ENCODE assay signal across 8 cellular contexts in the genomic region with DNA sequence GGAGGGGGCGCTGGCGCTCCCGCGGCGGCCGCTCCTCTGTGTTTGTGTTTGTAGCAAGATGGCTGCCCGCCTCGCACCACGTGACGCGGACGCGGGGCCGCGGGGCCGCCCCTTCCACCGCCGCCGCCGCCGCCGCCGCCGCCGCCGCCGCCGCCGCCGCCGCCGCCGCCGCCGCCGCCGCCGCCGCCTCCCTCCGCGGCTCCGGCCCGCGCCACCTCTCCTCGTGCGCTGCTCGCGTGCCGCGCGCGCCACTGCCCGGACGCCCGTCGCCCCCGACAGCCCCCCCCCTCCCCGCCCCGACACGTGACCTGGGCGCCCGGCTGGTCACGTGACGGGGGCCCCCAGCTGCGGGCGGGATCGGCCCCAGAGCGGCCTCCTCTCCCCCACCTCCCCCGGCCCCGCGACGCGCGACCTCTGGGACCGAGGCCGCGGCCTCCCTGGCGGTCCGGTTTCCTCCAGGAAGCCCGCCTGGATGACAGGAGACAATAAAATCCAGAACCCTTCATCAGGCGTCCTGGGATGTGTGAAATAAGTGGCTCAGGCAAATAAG. TPM values are rescaled to one million over a fixed set of nuclear protein-coding genes. Genes with fewer than 3 reads are reported as not detected.
DNase-seq lines count a peak whose midpoint lies in the region; ATAC-seq, FAIRE-seq and TF ChIP-seq lines count a peak whose summit lies in the region.

A gene with protein sequence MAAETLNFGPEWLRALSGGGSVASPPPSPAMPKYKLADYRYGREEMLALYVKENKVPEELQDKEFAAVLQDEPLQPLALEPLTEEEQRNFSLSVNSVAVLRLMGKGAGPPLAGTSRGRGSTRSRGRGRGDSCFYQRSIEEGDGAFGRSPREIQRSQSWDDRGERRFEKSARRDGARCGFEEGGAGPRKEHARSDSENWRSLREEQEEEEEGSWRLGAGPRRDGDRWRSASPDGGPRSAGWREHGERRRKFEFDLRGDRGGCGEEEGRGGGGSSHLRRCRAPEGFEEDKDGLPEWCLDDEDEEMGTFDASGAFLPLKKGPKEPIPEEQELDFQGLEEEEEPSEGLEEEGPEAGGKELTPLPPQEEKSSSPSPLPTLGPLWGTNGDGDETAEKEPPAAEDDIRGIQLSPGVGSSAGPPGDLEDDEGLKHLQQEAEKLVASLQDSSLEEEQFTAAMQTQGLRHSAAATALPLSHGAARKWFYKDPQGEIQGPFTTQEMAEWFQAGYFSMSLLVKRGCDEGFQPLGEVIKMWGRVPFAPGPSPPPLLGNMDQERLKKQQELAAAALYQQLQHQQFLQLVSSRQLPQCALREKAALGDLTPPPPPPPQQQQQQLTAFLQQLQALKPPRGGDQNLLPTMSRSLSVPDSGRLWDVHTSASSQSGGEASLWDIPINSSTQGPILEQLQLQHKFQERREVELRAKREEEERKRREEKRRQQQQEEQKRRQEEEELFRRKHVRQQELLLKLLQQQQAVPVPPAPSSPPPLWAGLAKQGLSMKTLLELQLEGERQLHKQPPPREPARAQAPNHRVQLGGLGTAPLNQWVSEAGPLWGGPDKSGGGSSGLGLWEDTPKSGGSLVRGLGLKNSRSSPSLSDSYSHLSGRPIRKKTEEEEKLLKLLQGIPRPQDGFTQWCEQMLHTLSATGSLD (N-terminal part only) (minus strand): TSS at position 55 of the 550 bp plus-strand sequence. CDS start 6,012 bp downstream, outside the sequence.

- H3K9me3 ChIP-seq in lung (ENCODE audit: control insufficient read depth in 2 of 2, insufficient read depth in 1 of 2, low read length in 1 of 2): no peaks in the 10 kb centered on the region

- H3K27ac ChIP-seq in lung (ENCODE audit: low read depth in 1 of 2, low read length in 1 of 2): peak within 1 kb of the TSS; percentile 59 to 92

- no peak for TF ChIP-seq POLR2A in GM12892 (IDR thresholded peaks at IDR 0.05; ENCODE audit: low read depth, low read length)

- peaks cover 4 to 11% of the 10 kb centered on the region in 2 donors for H3K4me1 ChIP-seq in lung (ENCODE audit: control insufficient read depth in 2 of 2, insufficient read depth in 2 of 2, low read length in 2 of 2)

- no peaks in the 10 kb centered on the region for H3K9me3 Mint-ChIP-seq in activated CD4-positive, alpha-beta memory T cell treated with anti-CD3 and anti-CD28 coated beads, Interleukin-2, amount 10 ng/mL, durations not matched to agents 7 days and 5 days

- H3K27ac Mint-ChIP-seq in activated CD4-positive, alpha-beta memory T cell treated with anti-CD3 and anti-CD28 coated beads, Interleukin-2, amount 10 ng/mL, durations not matched to agents 7 days and 5 days: peak within 1 kb of the TSS; percentile 78

- H3K36me3 ChIP-seq in lung (ENCODE audit: control insufficient read depth in 2 of 2, insufficient read depth in 2 of 2, low read length in 2 of 2): peaks cover 0 to 2% of the 10 kb centered on the region in 2 donors

- peaks cover 13% of the 10 kb centered on the region for H3K36me3 Mint-ChIP-seq in activated CD4-positive, alpha-beta memory T cell treated with anti-CD3 and anti-CD28 coated beads, Interleukin-2, amount 10 ng/mL, durations not matched to agents 7 days and 5 days (ENCODE audit: low read depth)

- peak within 1 kb of the TSS; percentile 96 for H3K4me3 Mint-ChIP-seq in activated CD4-positive, alpha-beta memory T cell treated with anti-CD3 and anti-CD28 coated beads, Interleukin-2, amount 10 ng/mL, durations not matched to agents 7 days and 5 days

- H3K27me3 Mint-ChIP-seq in activated CD4-positive, alpha-beta memory T cell treated with anti-CD3 and anti-CD28 coated beads, Interleukin-2, amount 10 ng/mL, durations not matched to agents 7 days and 5 days: peaks cover 18% of the 10 kb centered on the region

- ATAC-seq in HG02840 (IDR thresholded peaks at IDR 0.05; ENCODE audit: low FRiP score, unreplicated experiment): peak; percentile 53
- no peak for ATAC-seq in lung (ENCODE audit: insufficient read depth, low FRiP score)
- no peak for ATAC-seq in GM18861 (IDR thresholded peaks at IDR 0.05; ENCODE audit: unreplicated experiment)

- H3K27me3 ChIP-seq in lung (ENCODE audit: control insufficient read depth, insufficient read depth): no peaks in the 10 kb centered on the region

- POLR2A ChIA-PET in activated CD4-positive, alpha-beta memory T cell treated with anti-CD3 and anti-CD28 coated beads, Interleukin-2, amount 10 ng/mL, durations not matched to agents 7 days and 5 days (lab: Charles Lee): interaction anchor here (1.4 to 7.3 kb wide), 4 partner anchors 11 to 109 kb away, joined by 4 to 51 read pairs (median 29); a partner anchor contains a TSS

- CTCF ChIA-PET in activated CD4-positive, alpha-beta memory T cell treated with anti-CD3 and anti-CD28 coated beads, Interleukin-2, amount 10 ng/mL, durations not matched to agents 7 days and 5 days (lab: Charles Lee): interaction anchor here (1.1 to 8.2 kb wide), 5 partner anchors 11 to 158 kb away, joined by 4 to 90 read pairs (median 31); a partner anchor contains a TSS

- no peak for FAIRE-seq in GM12892 (lab: Jason Lieb, UNC)

- peak within 1 kb of the TSS; percentile 68 for H3K4me3 ChIP-seq in lung

- DNase-seq in GM12892 (ENCODE audit: insufficient read length) (peak; percentile 87), NCI-H69 (lab: John Stamatoyannopoulos, UW) (peak; percentile 89), lung (ENCODE audit: low spot score) (peak; percentile 69)
- peak; percentile 74 for DNase-seq in activated CD4-positive, alpha-beta memory T cell treated with anti-CD3 and anti-CD28 coated beads, Interleukin-2, amount 10 ng/mL, durations not matched to agents 7 days and 5 days
- peak; percentile 63 for DNase-seq in effector CD8-positive, alpha-beta T cell (lab: John Stamatoyannopoulos, UW)
- peak in 2 of 3 experiments; percentile 44 to 53 for DNase-seq in stimulated activated CD4-positive, alpha-beta T cell treated with anti-CD3 and anti-CD28 coated beads, TNF-alpha, amount 100 ng/mL, for 4 hours (ENCODE audit: low read depth in 3 of 3)

- peaks cover 32% of the 10 kb centered on the region for H3K4me1 Mint-ChIP-seq in activated CD4-positive, alpha-beta memory T cell treated with anti-CD3 and anti-CD28 coated beads, Interleukin-2, amount 10 ng/mL, durations not matched to agents 7 days and 5 days

- TF ChIP-seq CTCF in lung (IDR thresholded peaks at IDR 0.05; ENCODE audit: control extremely low read depth, extremely low read depth): no peak

- 1% methylated on average over 13 to 57 of the region's 81 CpGs for WGBS in lung, 2 donors

RNA-seq across cellular contexts. Expression of the gene that starts here (rescaled TPM):
- polyA plus RNA-seq in GM12892 (2012; ENCODE audit: missing spikeins): 11.9 TPM
- 10 to 100 TPM; 43.4 to 47.4 TPM for total RNA-seq in activated CD4-positive, alpha-beta memory T cell treated with anti-CD3 and anti-CD28 coated beads, Interleukin-2, amount 10 ng/mL, durations not matched to agents 7 days and 5 days
- 10 to 100 TPM; 30.8 to 41.6 TPM for total RNA-seq in lung
- 10 to 100 TPM; 19.0 to 36.8 TPM for polyA plus RNA-seq in lung
